ENCODE assay signal across 11 cellular contexts in the genomic region with DNA sequence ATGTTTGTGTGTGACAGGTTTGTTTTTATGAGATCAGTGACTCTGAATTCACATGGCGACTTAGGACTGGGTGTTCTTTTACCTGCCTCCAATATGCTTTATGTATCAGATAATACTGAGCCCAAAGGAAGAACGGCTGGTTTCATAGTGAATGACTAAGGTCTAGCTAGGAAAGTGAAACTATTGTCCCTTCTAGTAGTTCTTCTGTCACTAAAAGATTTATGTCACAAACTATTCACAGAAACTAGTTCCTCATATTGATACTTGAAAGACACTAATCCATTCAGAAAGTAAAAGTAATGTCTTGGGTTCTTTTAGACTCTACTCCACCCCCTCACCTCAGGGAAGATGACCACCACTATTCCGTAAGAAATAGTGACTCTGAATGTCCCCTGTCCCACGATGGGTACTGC.
DNase-seq lines count a peak whose midpoint lies in the region; ATAC-seq and TF ChIP-seq lines count a peak whose summit lies in the region.
"Had no signal": no experiment of that assay in that cellular context is flagged by ENCODE, and none has a peak within 500 bp of the region (broad histone marks: within the 10 kb centered on the region; RNA-seq: fewer than 3 reads in every experiment).

No MANE protein-coding gene starts in this region.

- no peak for TF ChIP-seq CTCF in Peyer's patch (IDR thresholded peaks at IDR 0.05)

- H3K27me3 ChIP-seq in Peyer's patch, result no peaks in the 10 kb centered on the region
- H3K27me3 ChIP-seq in MG63, result no peaks in the 10 kb centered on the region

- H3K9me3 ChIP-seq in Peyer's patch (no peaks in the 10 kb centered on the region), MG63 (no peaks in the 10 kb centered on the region)

- peak; percentile 47 for DNase-seq in CD1c-positive myeloid dendritic cell (ENCODE audit: extremely low spot score)
- DNase-seq in NAMALWA (ENCODE audit: low spot score), result peak; percentile 37
- no peak for DNase-seq in superior temporal gyrus (ENCODE audit: extremely low spot score)
- DNase-seq in SKM-1 (lab: John Stamatoyannopoulos, UW; ENCODE audit: unreplicated experiment), result no peak
- DNase-seq in Peyer's patch, result no peak
- no peak for DNase-seq in MG63
- DNase-seq: aorta, midbrain, NCI-H1930 had no signal

- H3K4me1 ChIP-seq in Peyer's patch, result peaks cover 0 to 5% (median 0%) of the 10 kb centered on the region in 4 donors

- no peak overlapping the region for H3K27ac ChIP-seq in Peyer's patch

- ATAC-seq in GM19324 (IDR thresholded peaks at IDR 0.05; ENCODE audit: low FRiP score, unreplicated experiment) (peak; percentile 63), HG02938 (IDR thresholded peaks at IDR 0.05; ENCODE audit: unreplicated experiment) (peak; percentile 77)

- H3K36me3 ChIP-seq in Peyer's patch, result no peaks in the 10 kb centered on the region
- no peaks in the 10 kb centered on the region for H3K36me3 ChIP-seq in MG63

- no peak overlapping the region for H3K4me3 ChIP-seq in Peyer's patch
- H3K4me3 ChIP-seq in MG63, result no peak overlapping the region

- TF ChIP-seq POLR2A in Peyer's patch (IDR thresholded peaks at IDR 0.05), result no peak

Comparison
In these comparisons a context has a peak if more than half of its experiments do, and no peak if none do; other contexts are left out.
1. DNase-seq: peak in CD1c-positive myeloid dendritic cell (single experiment) and NAMALWA (single experiment); none in superior temporal gyrus (single experiment), SKM-1 (single experiment), Peyer's patch (0 of 3) and MG63 (single experiment).